1 cellular context compared by ENCODE assay signal in genomic region chr15:39273805-39274411, GRCh38.
TF ChIP-seq lines count a peak whose summit lies in the region.

No MANE protein-coding gene starts in this region.

TF ChIP-seq in HepG2, 621 proteins besides CTCF, POLR2A, EP300 and RAD21 (continued from another document and continues in another):
- peak; percentile 97 for TF ChIP-seq NCOA2 (CRISPR knock-in tag; IDR thresholded peaks at IDR 0.05)
- no peak; the same call in 1 of the 2 replicates for TF ChIP-seq SNAPC2 (CRISPR knock-in tag; IDR thresholded peaks at IDR 0.05)
- TF ChIP-seq TAF15 (IDR thresholded peaks at IDR 0.05; ENCODE audit: low read depth, low read length, poor library complexity, severe bottlenecking), result no peak
- TF ChIP-seq ZNF749 (CRISPR knock-in tag; IDR thresholded peaks at IDR 0.05; ENCODE audit: borderline replicate concordance), result no peak
- TF ChIP-seq ZNF879 (CRISPR knock-in tag; IDR thresholded peaks at IDR 0.05), result no peak
- no peak for TF ChIP-seq PRDM10 (CRISPR knock-in tag; IDR thresholded peaks at IDR 0.05; ENCODE audit: low read depth)
- peak; percentile 91 for TF ChIP-seq SIX4 (CRISPR knock-in tag; IDR thresholded peaks at IDR 0.05)
- TF ChIP-seq ZNF101 (CRISPR knock-in tag; IDR thresholded peaks at IDR 0.05; ENCODE audit: borderline replicate concordance, low read depth), result no peak
- TF ChIP-seq ZNF460 (CRISPR knock-in tag; IDR thresholded peaks at IDR 0.05; ENCODE audit: borderline replicate concordance), result no peak
- TF ChIP-seq ZBTB46 (CRISPR knock-in tag; IDR thresholded peaks at IDR 0.05; ENCODE audit: borderline replicate concordance), result no peak
- TF ChIP-seq SAFB2 (CRISPR knock-in tag; IDR thresholded peaks at IDR 0.05; ENCODE audit: borderline replicate concordance, low read depth), result no peak
- TF ChIP-seq ZBTB7B (CRISPR knock-in tag; IDR thresholded peaks at IDR 0.05), result peak; percentile 79; the same call in 1 of the 2 replicates
- TF ChIP-seq FOXP1 (IDR thresholded peaks at IDR 0.05), result no peak
- TF ChIP-seq FOXP1 (CRISPR knock-in tag; IDR thresholded peaks at IDR 0.05), result peak; percentile 85
- TF ChIP-seq TCF12 (IDR thresholded peaks at IDR 0.05), result no peak
- peak; percentile 90; the same call in 1 of the 2 replicates for TF ChIP-seq TCF12 (CRISPR knock-in tag; IDR thresholded peaks at IDR 0.05)
- TF ChIP-seq ZNF609 (CRISPR knock-in tag; IDR thresholded peaks at IDR 0.05; ENCODE audit: borderline replicate concordance), result peak; percentile 96
- no peak for TF ChIP-seq STAT5B (CRISPR knock-in tag; IDR thresholded peaks at IDR 0.05)
- no peak for TF ChIP-seq ZNF777 (CRISPR knock-in tag; IDR thresholded peaks at IDR 0.05)
- TF ChIP-seq ZNF224 (CRISPR knock-in tag; IDR thresholded peaks at IDR 0.05), result 0 out of 2 replicates have a peak, but pooled peaks have one; percentile 35
- no peak for TF ChIP-seq ZIK1 (CRISPR knock-in tag; IDR thresholded peaks at IDR 0.05; ENCODE audit: borderline replicate concordance, low read depth)
- TF ChIP-seq BCL6 (CRISPR knock-in tag; IDR thresholded peaks at IDR 0.05), result peak; percentile 80
- no peak for TF ChIP-seq ZNF20 (CRISPR knock-in tag; IDR thresholded peaks at IDR 0.05)
- TF ChIP-seq SIN3A (IDR thresholded peaks at IDR 0.05; ENCODE audit: borderline replicate concordance, low read depth, low read length), result 0 out of 2 replicates have a peak, but pooled peaks have one; percentile 38
- TF ChIP-seq ZNF383 (CRISPR knock-in tag; IDR thresholded peaks at IDR 0.05; ENCODE audit: borderline replicate concordance), result no peak
- no peak for TF ChIP-seq GABPA (IDR thresholded peaks at IDR 0.05; ENCODE audit: low read depth, low read length)
- TF ChIP-seq GABPA (CRISPR knock-in tag; IDR thresholded peaks at IDR 0.05; ENCODE audit: low read depth), result no peak; the same call in 1 of the 2 replicates
- TF ChIP-seq ZNF720 (CRISPR knock-in tag; IDR thresholded peaks at IDR 0.05), result no peak
- peak; percentile 66; the same call in 1 of the 2 replicates for TF ChIP-seq ZBTB43 (CRISPR knock-in tag; conservative IDR thresholded peaks at IDR 0.05)
- peak in 1 of 2 experiments; percentile 51; a peak in 2 of 4 replicates for TF ChIP-seq KLF16 (CRISPR knock-in tag; IDR thresholded peaks at IDR 0.05)
- no peak for TF ChIP-seq ZNF75D (CRISPR knock-in tag; IDR thresholded peaks at IDR 0.05; ENCODE audit: borderline replicate concordance)
- TF ChIP-seq ZNF790 (CRISPR knock-in tag; IDR thresholded peaks at IDR 0.05; ENCODE audit: borderline replicate concordance), result no peak
- TF ChIP-seq REST (IDR thresholded peaks at IDR 0.05; ENCODE audit: borderline replicate concordance in 1 of 2, low read depth in 1 of 2, low read length in 2 of 2), result peak in 1 of 2 experiments; percentile 39; a peak in 1 of 4 replicates
- TF ChIP-seq CEBPG (CRISPR knock-in tag; IDR thresholded peaks at IDR 0.05), result peak; percentile 96
- peak; percentile 61 for TF ChIP-seq HNF4A (CRISPR knock-in tag; IDR thresholded peaks at IDR 0.05)
- TF ChIP-seq SYNCRIP (IDR thresholded peaks at IDR 0.05; ENCODE audit: insufficient read depth, low read depth, low read length), result no peak
- no peak for TF ChIP-seq EHMT2 (IDR thresholded peaks at IDR 0.05; ENCODE audit: borderline replicate concordance, low read depth, low read length)
- TF ChIP-seq ZNF639 (CRISPR knock-in tag; conservative IDR thresholded peaks at IDR 0.05), result 0 out of 2 replicates have a peak, but pooled peaks have one; percentile 36
- peak; percentile 84 for TF ChIP-seq RARA (CRISPR knock-in tag; IDR thresholded peaks at IDR 0.05)
- no peak for TF ChIP-seq JARID2 (CRISPR knock-in tag; IDR thresholded peaks at IDR 0.05; ENCODE audit: insufficient replicate concordance)
- TF ChIP-seq KDM1A (CRISPR knock-in tag; IDR thresholded peaks at IDR 0.05), result no peak; the same call in 1 of the 2 replicates
